ENCODE assay signal across 19 cellular contexts in genomic region chr17:17128476-17129075, GRCh38.
DNase-seq lines count a peak whose midpoint lies in the region; ATAC-seq, FAIRE-seq and TF ChIP-seq lines count a peak whose summit lies in the region.
"Had no signal": no experiment of that assay in that cellular context is flagged by ENCODE, and none has a peak within 500 bp of the region (broad histone marks: within the 10 kb centered on the region; RNA-seq: fewer than 3 reads in every experiment).

No MANE protein-coding gene starts in this region.

- POLR2A ChIA-PET in A673 (lab: Charles Lee; ENCODE audit: low non-redundant PET), result interaction anchor here (0.7 kb wide), 1 partner anchor 103 kb away, joined by 4 read pairs; no protein-coding TSS in a partner anchor
- POLR2A ChIA-PET in CD8-positive, alpha-beta T cell (lab: Charles Lee), result no interaction called here

- H3K4me3 ChIP-seq in A673 (ENCODE audit: low read depth, low read length, poor library complexity, severe bottlenecking) (no peak overlapping the region), neuronal stem cell (ENCODE audit: low read length in 2 of 2) (no peak overlapping the region)
- no peak overlapping the region for H3K4me3 ChIP-seq in CD8-positive, alpha-beta T cell (ENCODE audit: low read depth, low read length)
- H3K4me3 ChIP-seq: esophagus muscularis mucosa, GM23248 had no signal

- peaks cover 53% of the 10 kb centered on the region for H3K36me3 Mint-ChIP-seq in CD8-positive, alpha-beta T cell

- H2AFZ ChIP-seq in neuronal stem cell (ENCODE audit: low read length), result no peak overlapping the region
- H2AFZ ChIP-seq: GM23248 had no signal

- H3K36me3 ChIP-seq in A673 (ENCODE audit: insufficient read depth, low read length, poor library complexity, severe bottlenecking) (peaks cover 28% of the 10 kb centered on the region), neuronal stem cell (replicated peaks in 1 of 2; ENCODE audit: control insufficient read depth in 2 of 2, insufficient read depth in 2 of 2, low read length in 2 of 2) (peaks cover 13 to 57% of the 10 kb centered on the region in 2 donors)
- peaks cover 25% of the 10 kb centered on the region for H3K36me3 ChIP-seq in CD8-positive, alpha-beta T cell (ENCODE audit: insufficient read depth, low read length)

- H3K27ac ChIP-seq in A673 (ENCODE audit: low read depth, low read length, poor library complexity, severe bottlenecking) (peak overlapping the region; percentile 16), neuronal stem cell (replicated peaks; ENCODE audit: low read length) (no peak overlapping the region)
- no peak overlapping the region for H3K27ac ChIP-seq in CD8-positive, alpha-beta T cell (ENCODE audit: low read depth, low read length)
- H3K27ac ChIP-seq: esophagus muscularis mucosa, GM23248 had no signal

- CTCF ChIA-PET in A673 (lab: Charles Lee), result no interaction called here
- CTCF ChIA-PET in CD8-positive, alpha-beta T cell (lab: Charles Lee), result interaction anchor here (0.6 to 2.6 kb wide), 2 partner anchors 9 to 14 kb away, joined by 4 to 13 read pairs; no protein-coding TSS in a partner anchor

- H3K27me3 ChIP-seq in A673 (replicated peaks; ENCODE audit: insufficient read depth, low read depth, low read length, poor library complexity) (no peaks in the 10 kb centered on the region), neuronal stem cell (ENCODE audit: control insufficient read depth in 3 of 3, insufficient read depth in 3 of 3, low read depth in 1 of 3, low read length in 3 of 3) (no peaks in the 10 kb centered on the region)
- no peaks in the 10 kb centered on the region for H3K27me3 ChIP-seq in CD8-positive, alpha-beta T cell (ENCODE audit: insufficient read depth, low read length)
- H3K27me3 ChIP-seq: esophagus muscularis mucosa had no signal

- H2BK5ac ChIP-seq in neuronal stem cell (ENCODE audit: low read length), result no peak overlapping the region

- H3K18ac ChIP-seq in neuronal stem cell (ENCODE audit: low read length), result peak overlapping the region; percentile 40

- H3K23ac ChIP-seq in neuronal stem cell (ENCODE audit: low read depth, low read length, poor library complexity), result peak overlapping the region; percentile 52

- peaks cover 14% of the 10 kb centered on the region for H3K79me1 ChIP-seq in neuronal stem cell (ENCODE audit: low read depth, low read length)

- H2BK12ac ChIP-seq in neuronal stem cell (ENCODE audit: low read length), result no peak overlapping the region

- H3K4me3 Mint-ChIP-seq in CD8-positive, alpha-beta T cell, result no peak overlapping the region
- H3K4me3 Mint-ChIP-seq: activated CD4-positive, alpha-beta T cell treated with anti-CD3 and anti-CD28 coated beads for 36 hours had no signal

- ATAC-seq in CD8-positive, alpha-beta T cell, result no peak
- no peak for ATAC-seq in HG02852 (IDR thresholded peaks at IDR 0.05; ENCODE audit: unreplicated experiment)
- ATAC-seq: activated CD4-positive, alpha-beta T cell treated with anti-CD3 and anti-CD28 coated beads for 36 hours had no signal

- H3K4me1 Mint-ChIP-seq in CD8-positive, alpha-beta T cell (ENCODE audit: low read depth), result peaks cover 49% of the 10 kb centered on the region

- no peak overlapping the region for H2BK120ac ChIP-seq in neuronal stem cell (ENCODE audit: low read depth, low read length)

- TF ChIP-seq CTCF in A673 (conservative IDR thresholded peaks at IDR 0.05; ENCODE audit: low read depth, low read length), result no peak
- no peak for TF ChIP-seq CTCF in CD8-positive, alpha-beta T cell (IDR thresholded peaks at IDR 0.05)

- DNase-seq in A673 (ENCODE audit: low spot score) (no peak), cerebellar cortex (ENCODE audit: low spot score) (peak; percentile 73), neuronal stem cell (ENCODE audit: low spot score) (no peak), glomerular visceral epithelial cell (ENCODE audit: extremely low spot score) (no peak), HTR-8/SVneo (ENCODE audit: insufficient read length, low spot score) (no peak)
- no peak for DNase-seq in CD8-positive, alpha-beta T cell
- DNase-seq: activated CD4-positive, alpha-beta T cell treated with anti-CD3 and anti-CD28 coated beads for 36 hours; activated CD8-positive, alpha-beta memory T cell treated with anti-CD3 and anti-CD28 coated beads, Interleukin-2, amount 50 U/mL, for 48 hours; activated gamma-delta T cell; amniotic stem cell; central memory CD4-positive, alpha-beta T cell; effector CD4-positive, alpha-beta T cell; GM23248; NCI-H526 treated with DMSO at 0.1 percent for 48 hours; stimulated activated CD8-positive, alpha-beta memory T cell treated with anti-CD3 and anti-CD28 coated beads, Interleukin-4, amount 100 ng/mL, for 48 hours had no signal

- intact Hi-C loops in A673 (cut with micrococcal nuclease; ENCODE audit: unreplicated experiment), result no loop called here
- intact Hi-C loops in CD8-positive, alpha-beta T cell (cut with DNase I, micrococcal nuclease), result loop anchor here in 1 of 2 experiments (10.0 kb wide), 1 partner anchor 516 kb away; no protein-coding TSS in a partner anchor

- peak overlapping the region; percentile 3 for H3K9ac ChIP-seq in neuronal stem cell (ENCODE audit: low read depth, low read length, poor library complexity)
- H3K9ac ChIP-seq: GM23248 had no signal

- H4K8ac ChIP-seq in neuronal stem cell (ENCODE audit: low read depth, low read length), result no peak overlapping the region

- no peak overlapping the region for H3K4me2 ChIP-seq in neuronal stem cell (ENCODE audit: insufficient read depth, low read length, poor library complexity, severe bottlenecking)

- FAIRE-seq in HTR-8/SVneo (lab: Jason Lieb, UNC), result no peak
- FAIRE-seq: GM12891, TTC549 had no signal

- H3K4me1 ChIP-seq in A673 (ENCODE audit: insufficient read depth, low read length, poor library complexity, severe bottlenecking), result peaks cover 16% of the 10 kb centered on the region
- H3K4me1 ChIP-seq in CD8-positive, alpha-beta T cell (ENCODE audit: insufficient read depth, low read length), result peaks cover 43% of the 10 kb centered on the region
- H3K4me1 ChIP-seq in neuronal stem cell (ENCODE audit: control insufficient read depth in 2 of 2, insufficient read depth in 1 of 2, low read depth in 1 of 2, low read length in 2 of 2), result peaks cover 20 to 36% of the 10 kb centered on the region in 2 donors

- no TSS peak for BruUV-seq in A673 (replicated peaks; lab: Mats Ljungman, UMichigan)

- H3K14ac ChIP-seq in neuronal stem cell (ENCODE audit: low read length), result no peak overlapping the region

- H3K9me3 ChIP-seq in A673 (ENCODE audit: low read depth, low read length, poor library complexity, severe bottlenecking) (no peaks in the 10 kb centered on the region), neuronal stem cell (replicated peaks in 1 of 2; ENCODE audit: control insufficient read depth in 2 of 2, insufficient read depth in 1 of 2, low read depth in 1 of 2, low read length in 2 of 2) (peaks cover 0 to 2% of the 10 kb centered on the region in 2 donors)
- no peaks in the 10 kb centered on the region for H3K9me3 ChIP-seq in CD8-positive, alpha-beta T cell (ENCODE audit: low read length)
- H3K9me3 ChIP-seq: esophagus muscularis mucosa had no signal

- no peak overlapping the region for H4K91ac ChIP-seq in neuronal stem cell (ENCODE audit: low read depth, low read length, poor library complexity)

- no CpG with 5 or more reads among the region's 14 CpGs for WGBS in neuronal stem cell (ENCODE audit: extremely low coverage in 2 of 2, insufficient read length in 2 of 2, insufficient replicate concordance in 1 of 2), 2 donors

- H2AK5ac ChIP-seq in neuronal stem cell (ENCODE audit: low read depth, low read length), result no peak overlapping the region

- H3K27me3 Mint-ChIP-seq in CD8-positive, alpha-beta T cell (ENCODE audit: low read depth), result no peaks in the 10 kb centered on the region
- H3K27me3 Mint-ChIP-seq: activated CD4-positive, alpha-beta T cell treated with anti-CD3 and anti-CD28 coated beads for 36 hours had no signal

- H3K9me3 Mint-ChIP-seq in CD8-positive, alpha-beta T cell, result no peaks in the 10 kb centered on the region

- no peak overlapping the region for H3K4ac ChIP-seq in neuronal stem cell (ENCODE audit: low read length)

- H3K27ac Mint-ChIP-seq in CD8-positive, alpha-beta T cell, result peak overlapping the region; percentile 55
- H3K27ac Mint-ChIP-seq: activated CD4-positive, alpha-beta T cell treated with anti-CD3 and anti-CD28 coated beads for 36 hours had no signal

- H2BK15ac ChIP-seq in neuronal stem cell (ENCODE audit: low read length), result no peak overlapping the region
